Comparison of ENCODE assay signal across 9 cellular contexts in the genomic region with DNA sequence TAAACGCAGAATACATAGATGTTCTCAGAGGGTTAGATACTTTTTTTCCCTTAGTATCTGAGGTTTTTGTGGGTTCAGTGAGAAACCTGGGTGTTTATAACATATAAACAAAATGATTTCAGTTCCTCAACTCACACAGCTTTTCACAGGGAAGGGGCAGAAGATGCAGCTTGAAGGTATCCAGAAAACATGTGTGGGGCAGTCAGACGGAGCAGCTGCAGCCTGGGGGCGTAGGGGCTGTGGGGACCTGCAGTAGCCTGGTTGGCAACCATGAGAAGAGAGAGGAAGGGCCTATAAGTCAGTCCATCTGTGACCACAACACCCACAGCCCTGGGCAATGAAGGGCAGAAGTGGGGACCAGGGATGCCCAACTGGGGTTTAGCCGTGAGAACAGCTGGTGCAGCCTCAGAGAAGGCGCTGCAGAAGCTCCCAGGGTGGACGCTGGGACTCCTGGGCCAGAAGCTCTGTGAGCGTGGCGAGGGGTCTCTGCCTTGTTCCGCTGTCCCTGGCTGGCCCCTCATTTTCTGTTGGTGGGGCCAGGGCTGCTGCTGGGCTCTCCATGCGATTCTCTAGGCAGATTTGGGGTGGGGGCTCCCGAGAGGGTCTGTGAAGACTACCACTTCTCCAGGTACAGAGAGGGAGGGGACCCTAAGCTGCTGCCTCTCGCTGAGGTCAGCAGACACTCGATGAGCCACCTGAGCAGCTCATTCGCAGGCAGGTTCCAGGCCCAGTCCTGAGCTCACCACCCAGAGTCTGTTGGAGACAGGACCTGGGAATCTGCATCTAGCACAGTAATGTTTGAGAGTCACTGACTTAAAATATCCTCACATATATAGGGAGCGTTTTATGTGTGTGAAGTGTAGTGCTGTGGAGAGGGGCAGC.
A peak's percentile ranks its signal among the peaks of the same experiment; 100 is the strongest.
DNase-seq lines count a peak whose midpoint lies in the region; ATAC-seq and TF ChIP-seq lines count a peak whose summit lies in the region.
"Had no signal": no experiment of that assay in that cellular context is flagged by ENCODE, and none has a peak within 500 bp of the region (broad histone marks: within the 10 kb centered on the region; RNA-seq: fewer than 3 reads in every experiment).

No MANE protein-coding gene starts in this region.

- H4K20me1 ChIP-seq in hepatocyte (ENCODE audit: insufficient read depth, poor library complexity, severe bottlenecking) = no peaks in the 10 kb centered on the region

- peak; percentile 43 for ATAC-seq in HG02759 (IDR thresholded peaks at IDR 0.05; ENCODE audit: unreplicated experiment)
- peak; percentile 59 to 75 for ATAC-seq in stimulated activated naive B cell treated with anti-CD40 and anti-IgM and Interleukin-4, amounts not matched to agents 10 μg/mL and 1 μg/mL and 100 μg/mL, for 72 hours (replicated peaks)
- no peak for ATAC-seq in left lobe of liver

- no peak for DNase-seq in activated CD4-positive, alpha-beta memory T cell treated with anti-CD3 and anti-CD28 coated beads for 36 hours
- no peak for DNase-seq in activated CD4-positive, alpha-beta memory T cell treated with anti-CD3 and anti-CD28 coated beads, Interleukin-2, amount 10 ng/mL, durations not matched to agents 7 days and 5 days
- DNase-seq in MV-4-11 (lab: John Stamatoyannopoulos, UW) = peak; percentile 88
- DNase-seq in stimulated activated naive B cell treated with anti-CD40 and anti-IgM and Interleukin-4, amounts not matched to agents 10 μg/mL and 1 μg/mL and 100 μg/mL, for 72 hours = peak; percentile 76
- no peak for DNase-seq in NCI-H1105 treated with DMSO at 0.1 percent for 48 hours (lab: John Stamatoyannopoulos, UW)
- no peak for DNase-seq in left lobe of liver (ENCODE audit: low spot score)
- DNase-seq in hepatocyte (ENCODE audit: low spot score) = no peak

- H3K27me3 Mint-ChIP-seq in activated CD4-positive, alpha-beta memory T cell treated with anti-CD3 and anti-CD28 coated beads for 36 hours = no peaks in the 10 kb centered on the region
- H3K27me3 Mint-ChIP-seq in activated CD4-positive, alpha-beta memory T cell treated with anti-CD3 and anti-CD28 coated beads, Interleukin-2, amount 10 ng/mL, durations not matched to agents 7 days and 5 days = peaks cover 8% of the 10 kb centered on the region
- H3K27me3 Mint-ChIP-seq in stimulated activated naive B cell treated with anti-CD40 and anti-IgM and Interleukin-4, amounts not matched to agents 10 μg/mL and 1 μg/mL and 100 μg/mL, for 72 hours = no peaks in the 10 kb centered on the region

- no peaks in the 10 kb centered on the region for H3K9me3 ChIP-seq in hepatocyte (ENCODE audit: low read depth)
- H3K9me3 ChIP-seq: vagina had no signal

- no peak overlapping the region for H3K4me3 ChIP-seq in hepatocyte
- H3K4me3 ChIP-seq: vagina had no signal

- no peak overlapping the region for H3K4me2 ChIP-seq in hepatocyte

- no peaks in the 10 kb centered on the region for H3K9me2 ChIP-seq in hepatocyte (replicated peaks; ENCODE audit: insufficient read depth)

- no peak overlapping the region for H3K4me3 Mint-ChIP-seq in activated CD4-positive, alpha-beta memory T cell treated with anti-CD3 and anti-CD28 coated beads for 36 hours
- no peak overlapping the region for H3K4me3 Mint-ChIP-seq in activated CD4-positive, alpha-beta memory T cell treated with anti-CD3 and anti-CD28 coated beads, Interleukin-2, amount 10 ng/mL, durations not matched to agents 7 days and 5 days
- peak overlapping the region; percentile 55 to 68 for H3K4me3 Mint-ChIP-seq in stimulated activated naive B cell treated with anti-CD40 and anti-IgM and Interleukin-4, amounts not matched to agents 10 μg/mL and 1 μg/mL and 100 μg/mL, for 72 hours

- intact Hi-C loops in activated CD4-positive, alpha-beta memory T cell treated with anti-CD3 and anti-CD28 coated beads for 36 hours (cut with micrococcal nuclease) = no loop called here

- no peaks in the 10 kb centered on the region for H3K36me3 Mint-ChIP-seq in activated CD4-positive, alpha-beta memory T cell treated with anti-CD3 and anti-CD28 coated beads for 36 hours
- no peaks in the 10 kb centered on the region for H3K36me3 Mint-ChIP-seq in activated CD4-positive, alpha-beta memory T cell treated with anti-CD3 and anti-CD28 coated beads, Interleukin-2, amount 10 ng/mL, durations not matched to agents 7 days and 5 days (ENCODE audit: low read depth)
- H3K36me3 Mint-ChIP-seq in stimulated activated naive B cell treated with anti-CD40 and anti-IgM and Interleukin-4, amounts not matched to agents 10 μg/mL and 1 μg/mL and 100 μg/mL, for 72 hours = peaks cover 9 to 42% of the 10 kb centered on the region in 2 donors

- no peaks in the 10 kb centered on the region for H3K79me2 ChIP-seq in hepatocyte

- H2AFZ ChIP-seq in hepatocyte = no peak overlapping the region

- no peak for TF ChIP-seq CTCF in hepatocyte (IDR thresholded peaks at IDR 0.05; ENCODE audit: poor library complexity)

- H3K4me1 ChIP-seq in hepatocyte (ENCODE audit: insufficient read depth) = no peaks in the 10 kb centered on the region
- H3K4me1 ChIP-seq: vagina had no signal

- no peaks in the 10 kb centered on the region for H3K9me3 Mint-ChIP-seq in activated CD4-positive, alpha-beta memory T cell treated with anti-CD3 and anti-CD28 coated beads for 36 hours
- no peaks in the 10 kb centered on the region for H3K9me3 Mint-ChIP-seq in activated CD4-positive, alpha-beta memory T cell treated with anti-CD3 and anti-CD28 coated beads, Interleukin-2, amount 10 ng/mL, durations not matched to agents 7 days and 5 days
- H3K9me3 Mint-ChIP-seq in stimulated activated naive B cell treated with anti-CD40 and anti-IgM and Interleukin-4, amounts not matched to agents 10 μg/mL and 1 μg/mL and 100 μg/mL, for 72 hours = no peaks in the 10 kb centered on the region

- no peak overlapping the region for H3K27ac ChIP-seq in hepatocyte
- H3K27ac ChIP-seq: vagina had no signal

- peaks cover 10% of the 10 kb centered on the region for H3K4me1 Mint-ChIP-seq in activated CD4-positive, alpha-beta memory T cell treated with anti-CD3 and anti-CD28 coated beads for 36 hours (ENCODE audit: low read depth)
- peaks cover 44% of the 10 kb centered on the region for H3K4me1 Mint-ChIP-seq in activated CD4-positive, alpha-beta memory T cell treated with anti-CD3 and anti-CD28 coated beads, Interleukin-2, amount 10 ng/mL, durations not matched to agents 7 days and 5 days
- peaks cover 65 to 91% of the 10 kb centered on the region in 2 donors for H3K4me1 Mint-ChIP-seq in stimulated activated naive B cell treated with anti-CD40 and anti-IgM and Interleukin-4, amounts not matched to agents 10 μg/mL and 1 μg/mL and 100 μg/mL, for 72 hours

- no peaks in the 10 kb centered on the region for H3K27me3 ChIP-seq in hepatocyte
- H3K27me3 ChIP-seq: vagina had no signal

- peak overlapping the region; percentile 9 for H3K27ac Mint-ChIP-seq in activated CD4-positive, alpha-beta memory T cell treated with anti-CD3 and anti-CD28 coated beads for 36 hours
- no peak overlapping the region for H3K27ac Mint-ChIP-seq in activated CD4-positive, alpha-beta memory T cell treated with anti-CD3 and anti-CD28 coated beads, Interleukin-2, amount 10 ng/mL, durations not matched to agents 7 days and 5 days
- H3K27ac Mint-ChIP-seq in stimulated activated naive B cell treated with anti-CD40 and anti-IgM and Interleukin-4, amounts not matched to agents 10 μg/mL and 1 μg/mL and 100 μg/mL, for 72 hours = peak overlapping the region; percentile 75

- POLR2A ChIA-PET in activated CD4-positive, alpha-beta memory T cell treated with anti-CD3 and anti-CD28 coated beads for 36 hours (lab: Charles Lee) = no interaction called here
- POLR2A ChIA-PET in activated CD4-positive, alpha-beta memory T cell treated with anti-CD3 and anti-CD28 coated beads, Interleukin-2, amount 10 ng/mL, durations not matched to agents 7 days and 5 days (lab: Charles Lee) = interaction anchor here (1.3 to 1.9 kb wide), 3 partner anchors 9 to 182 kb away, joined by 3 to 5 read pairs (median 3); no protein-coding TSS in a partner anchor

- CTCF ChIA-PET in activated CD4-positive, alpha-beta memory T cell treated with anti-CD3 and anti-CD28 coated beads for 36 hours (lab: Charles Lee) = interaction anchor here (1.1 kb wide), 1 partner anchor 9 kb away, joined by 3 read pairs; no protein-coding TSS in a partner anchor
- CTCF ChIA-PET in activated CD4-positive, alpha-beta memory T cell treated with anti-CD3 and anti-CD28 coated beads, Interleukin-2, amount 10 ng/mL, durations not matched to agents 7 days and 5 days (lab: Charles Lee) = no interaction called here

- WGBS in hepatocyte (ENCODE audit: low lambda C conversion rate, missing lambda C conversion rate) = 87% methylated on average over 15 of the region's 15 CpGs

- H3K36me3 ChIP-seq in hepatocyte (replicated peaks; ENCODE audit: insufficient read depth, low read depth) = no peaks in the 10 kb centered on the region
- H3K36me3 ChIP-seq: vagina had no signal

Comparison
In these comparisons a context has a peak if more than half of its experiments do, and no peak if none do; other contexts are left out.
1. DNase-seq: peak in MV-4-11 (single experiment) and stimulated activated naive B cell treated with anti-CD40 and anti-IgM and Interleukin-4, amounts not matched to agents 10 μg/mL and 1 μg/mL and 100 μg/mL, for 72 hours (single experiment); none in activated CD4-positive, alpha-beta memory T cell treated with anti-CD3 and anti-CD28 coated beads for 36 hours (single experiment), activated CD4-positive, alpha-beta memory T cell treated with anti-CD3 and anti-CD28 coated beads, Interleukin-2, amount 10 ng/mL, durations not matched to agents 7 days and 5 days (single experiment), NCI-H1105 treated with DMSO at 0.1 percent for 48 hours (single experiment), left lobe of liver (single experiment) and hepatocyte (single experiment).
2. H3K4me3 Mint-ChIP-seq: peak in stimulated activated naive B cell treated with anti-CD40 and anti-IgM and Interleukin-4, amounts not matched to agents 10 μg/mL and 1 μg/mL and 100 μg/mL, for 72 hours (2 of 2); none in activated CD4-positive, alpha-beta memory T cell treated with anti-CD3 and anti-CD28 coated beads for 36 hours (single experiment) and activated CD4-positive, alpha-beta memory T cell treated with anti-CD3 and anti-CD28 coated beads, Interleukin-2, amount 10 ng/mL, durations not matched to agents 7 days and 5 days (single experiment).